20 cellular contexts compared by ENCODE assay signal in genomic region chrX:28848707-28849106, GRCh38.
"Had no signal": no experiment of that assay in that cellular context is flagged by ENCODE, and none has a peak within 500 bp of the region (broad histone marks: within the 10 kb centered on the region; RNA-seq: fewer than 3 reads in every experiment).

No MANE protein-coding gene starts in this region.

- H3K27me3 Mint-ChIP-seq: naive thymus-derived CD4-positive, alpha-beta T cell had no signal

- H3K4me1 Mint-ChIP-seq: naive thymus-derived CD4-positive, alpha-beta T cell had no signal

- FAIRE-seq: bronchial epithelial cell, keratinocyte had no signal

- H3K36me3 Mint-ChIP-seq: naive thymus-derived CD4-positive, alpha-beta T cell had no signal

- ATAC-seq: gastroesophageal sphincter; left cardiac atrium; naive thymus-derived CD4-positive, alpha-beta T cell had no signal

- H3K4me3 Mint-ChIP-seq: naive thymus-derived CD4-positive, alpha-beta T cell; nephron progenitor cell had no signal

- H3K4me3 ChIP-seq: coronary artery, esophagus squamous epithelium, gastroesophageal sphincter, sigmoid colon, skin epidermis, stomach, suprapubic skin, tibial artery had no signal

- H3K27ac ChIP-seq: coronary artery, esophagus squamous epithelium, gastroesophageal sphincter, parathyroid adenoma, sigmoid colon, skin epidermis, stomach, suprapubic skin, tibial artery had no signal

- DNase-seq: cerebellar nuclear complex; esophagus squamous epithelium; foreskin fibroblast; glutamatergic neuron; left cardiac atrium; mammary epithelial cell; naive thymus-derived CD4-positive, alpha-beta T cell; nephron progenitor cell; sigmoid colon; stimulated activated CD4-positive, alpha-beta T cell treated with anti-CD3 and anti-CD28 coated beads, Interleukin-12 subunit alpha, Interleukin-12 subunit beta, amount 100 ng/mL, for 4 hours; stimulated activated naive CD4-positive, alpha-beta T cell; stomach; tibial artery had no signal

- H3K9me3 Mint-ChIP-seq: nephron progenitor cell had no signal

- H3K27ac Mint-ChIP-seq: naive thymus-derived CD4-positive, alpha-beta T cell; nephron progenitor cell had no signal
